Comparison of ENCODE assay signal across 1 cellular context in the genomic region with DNA sequence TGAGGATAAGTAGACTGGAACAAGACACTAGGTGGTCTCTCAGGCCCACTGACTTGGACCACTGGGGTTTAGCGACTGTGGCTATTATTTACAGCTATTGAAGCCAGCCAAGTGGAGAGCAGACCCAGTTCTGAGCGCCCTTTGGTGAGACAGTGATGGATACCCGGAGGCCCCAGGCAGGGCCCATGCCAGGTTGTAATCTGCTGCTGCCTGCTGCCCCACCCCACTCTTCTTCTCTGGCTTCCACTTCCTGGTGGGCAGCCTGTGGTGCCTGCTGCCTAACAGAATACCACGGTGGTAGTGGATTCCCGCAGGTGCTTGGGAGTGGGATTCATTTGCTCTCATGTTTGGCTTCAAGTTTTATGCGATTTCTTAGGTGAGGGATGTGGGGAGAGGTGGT.
TF ChIP-seq lines count a peak whose summit lies in the region.

No MANE protein-coding gene starts in this region.

TF ChIP-seq in SK-N-SH treated with all-trans-retinoic acid at 6 μM for 48 hours, 23 proteins besides CTCF, POLR2A, EP300 and RAD21 (continued from another document):
- no peak for TF ChIP-seq CSRNP3 (CRISPR knock-in tag; IDR thresholded peaks at IDR 0.05)
- no peak for TF ChIP-seq ZNF8 (CRISPR knock-in tag; IDR thresholded peaks at IDR 0.05)
- no peak for TF ChIP-seq ISL1 (CRISPR knock-in tag; IDR thresholded peaks at IDR 0.05)
- TF ChIP-seq TCF4 (CRISPR knock-in tag; IDR thresholded peaks at IDR 0.05; ENCODE audit: borderline replicate concordance), result no peak
- TF ChIP-seq TOX (CRISPR knock-in tag; IDR thresholded peaks at IDR 0.05; ENCODE audit: borderline replicate concordance), result no peak
- TF ChIP-seq OSR1 (CRISPR knock-in tag; IDR thresholded peaks at IDR 0.05), result no peak
- no peak for TF ChIP-seq ARNTL (CRISPR knock-in tag; IDR thresholded peaks at IDR 0.05; ENCODE audit: borderline replicate concordance, low read depth)
- TF ChIP-seq SNAI2 (CRISPR knock-in tag; IDR thresholded peaks at IDR 0.05), result no peak
- no peak for TF ChIP-seq ESRRG (CRISPR knock-in tag; IDR thresholded peaks at IDR 0.05)
- TF ChIP-seq, protein P1, sequence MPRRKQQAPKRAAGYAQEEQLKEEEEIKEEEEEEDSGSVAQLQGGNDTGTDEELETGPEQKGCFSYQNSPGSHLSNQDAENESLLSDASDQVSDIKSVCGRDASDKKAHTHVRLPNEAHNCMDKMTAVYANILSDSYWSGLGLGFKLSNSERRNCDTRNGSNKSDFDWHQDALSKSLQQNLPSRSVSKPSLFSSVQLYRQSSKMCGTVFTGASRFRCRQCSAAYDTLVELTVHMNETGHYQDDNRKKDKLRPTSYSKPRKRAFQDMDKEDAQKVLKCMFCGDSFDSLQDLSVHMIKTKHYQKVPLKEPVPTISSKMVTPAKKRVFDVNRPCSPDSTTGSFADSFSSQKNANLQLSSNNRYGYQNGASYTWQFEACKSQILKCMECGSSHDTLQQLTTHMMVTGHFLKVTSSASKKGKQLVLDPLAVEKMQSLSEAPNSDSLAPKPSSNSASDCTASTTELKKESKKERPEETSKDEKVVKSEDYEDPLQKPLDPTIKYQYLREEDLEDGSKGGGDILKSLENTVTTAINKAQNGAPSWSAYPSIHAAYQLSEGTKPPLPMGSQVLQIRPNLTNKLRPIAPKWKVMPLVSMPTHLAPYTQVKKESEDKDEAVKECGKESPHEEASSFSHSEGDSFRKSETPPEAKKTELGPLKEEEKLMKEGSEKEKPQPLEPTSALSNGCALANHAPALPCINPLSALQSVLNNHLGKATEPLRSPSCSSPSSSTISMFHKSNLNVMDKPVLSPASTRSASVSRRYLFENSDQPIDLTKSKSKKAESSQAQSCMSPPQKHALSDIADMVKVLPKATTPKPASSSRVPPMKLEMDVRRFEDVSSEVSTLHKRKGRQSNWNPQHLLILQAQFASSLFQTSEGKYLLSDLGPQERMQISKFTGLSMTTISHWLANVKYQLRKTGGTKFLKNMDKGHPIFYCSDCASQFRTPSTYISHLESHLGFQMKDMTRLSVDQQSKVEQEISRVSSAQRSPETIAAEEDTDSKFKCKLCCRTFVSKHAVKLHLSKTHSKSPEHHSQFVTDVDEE (CRISPR knock-in tag; IDR thresholded peaks at IDR 0.05), result no peak
- no peak for TF ChIP-seq RARB (CRISPR knock-in tag; IDR thresholded peaks at IDR 0.05)
- no peak for TF ChIP-seq CSDC2 (CRISPR knock-in tag; IDR thresholded peaks at IDR 0.05)
- TF ChIP-seq, protein P2, sequence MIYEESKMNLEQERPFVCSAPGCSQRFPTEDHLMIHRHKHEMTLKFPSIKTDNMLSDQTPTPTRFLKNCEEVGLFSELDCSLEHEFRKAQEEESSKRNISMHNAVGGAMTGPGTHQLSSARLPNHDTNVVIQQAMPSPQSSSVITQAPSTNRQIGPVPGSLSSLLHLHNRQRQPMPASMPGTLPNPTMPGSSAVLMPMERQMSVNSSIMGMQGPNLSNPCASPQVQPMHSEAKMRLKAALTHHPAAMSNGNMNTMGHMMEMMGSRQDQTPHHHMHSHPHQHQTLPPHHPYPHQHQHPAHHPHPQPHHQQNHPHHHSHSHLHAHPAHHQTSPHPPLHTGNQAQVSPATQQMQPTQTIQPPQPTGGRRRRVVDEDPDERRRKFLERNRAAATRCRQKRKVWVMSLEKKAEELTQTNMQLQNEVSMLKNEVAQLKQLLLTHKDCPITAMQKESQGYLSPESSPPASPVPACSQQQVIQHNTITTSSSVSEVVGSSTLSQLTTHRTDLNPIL (CRISPR knock-in tag; IDR thresholded peaks at IDR 0.05; ENCODE audit: low read depth), result no peak
- TF ChIP-seq GLIS3 (CRISPR knock-in tag; IDR thresholded peaks at IDR 0.05), result no peak
- TF ChIP-seq, protein P3, sequence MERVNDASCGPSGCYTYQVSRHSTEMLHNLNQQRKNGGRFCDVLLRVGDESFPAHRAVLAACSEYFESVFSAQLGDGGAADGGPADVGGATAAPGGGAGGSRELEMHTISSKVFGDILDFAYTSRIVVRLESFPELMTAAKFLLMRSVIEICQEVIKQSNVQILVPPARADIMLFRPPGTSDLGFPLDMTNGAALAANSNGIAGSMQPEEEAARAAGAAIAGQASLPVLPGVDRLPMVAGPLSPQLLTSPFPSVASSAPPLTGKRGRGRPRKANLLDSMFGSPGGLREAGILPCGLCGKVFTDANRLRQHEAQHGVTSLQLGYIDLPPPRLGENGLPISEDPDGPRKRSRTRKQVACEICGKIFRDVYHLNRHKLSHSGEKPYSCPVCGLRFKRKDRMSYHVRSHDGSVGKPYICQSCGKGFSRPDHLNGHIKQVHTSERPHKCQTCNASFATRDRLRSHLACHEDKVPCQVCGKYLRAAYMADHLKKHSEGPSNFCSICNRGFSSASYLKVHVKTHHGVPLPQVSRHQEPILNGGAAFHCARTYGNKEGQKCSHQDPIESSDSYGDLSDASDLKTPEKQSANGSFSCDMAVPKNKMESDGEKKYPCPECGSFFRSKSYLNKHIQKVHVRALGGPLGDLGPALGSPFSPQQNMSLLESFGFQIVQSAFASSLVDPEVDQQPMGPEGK (CRISPR knock-in tag; IDR thresholded peaks at IDR 0.05; ENCODE audit: borderline replicate concordance), result no peak
- TF ChIP-seq ZNF565 (CRISPR knock-in tag; conservative IDR thresholded peaks at IDR 0.05; ENCODE audit: low read depth), result no peak
- TF ChIP-seq ZNF70 (CRISPR knock-in tag; IDR thresholded peaks at IDR 0.05), result no peak
- TF ChIP-seq ZFP30 (CRISPR knock-in tag; IDR thresholded peaks at IDR 0.05), result no peak
TF ChIP-seq in SK-N-SH treated with all-trans-retinoic acid at 6 μM for 48 hours: peak in this region for 0.
